Comparison of ENCODE assay signal across 1 cellular context in the genomic region with DNA sequence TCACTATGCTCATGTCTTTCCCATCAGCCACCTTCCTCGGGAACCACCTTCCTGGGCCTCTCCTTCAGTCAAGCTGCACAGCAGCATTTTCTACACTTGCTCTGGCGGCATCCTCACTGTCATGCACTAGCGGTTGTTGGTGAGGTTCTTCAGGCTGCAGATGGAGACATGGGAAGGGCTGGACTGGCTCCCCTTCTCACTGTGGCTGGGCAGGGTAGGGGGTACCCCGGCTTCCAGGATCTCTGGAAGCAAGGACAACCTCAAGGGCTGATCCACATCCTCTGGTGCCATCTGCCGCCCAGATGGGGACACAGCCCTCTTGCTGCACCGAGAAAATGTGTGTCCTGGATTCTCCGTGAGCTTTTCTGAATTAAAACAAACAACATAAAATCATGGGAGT.
TF ChIP-seq lines count a peak whose summit lies in the region.

No MANE protein-coding gene starts in this region.

TF ChIP-seq in GM23338, 12 proteins besides CTCF, POLR2A, EP300 and RAD21 (continued from another document):
- TF ChIP-seq, protein P1, sequence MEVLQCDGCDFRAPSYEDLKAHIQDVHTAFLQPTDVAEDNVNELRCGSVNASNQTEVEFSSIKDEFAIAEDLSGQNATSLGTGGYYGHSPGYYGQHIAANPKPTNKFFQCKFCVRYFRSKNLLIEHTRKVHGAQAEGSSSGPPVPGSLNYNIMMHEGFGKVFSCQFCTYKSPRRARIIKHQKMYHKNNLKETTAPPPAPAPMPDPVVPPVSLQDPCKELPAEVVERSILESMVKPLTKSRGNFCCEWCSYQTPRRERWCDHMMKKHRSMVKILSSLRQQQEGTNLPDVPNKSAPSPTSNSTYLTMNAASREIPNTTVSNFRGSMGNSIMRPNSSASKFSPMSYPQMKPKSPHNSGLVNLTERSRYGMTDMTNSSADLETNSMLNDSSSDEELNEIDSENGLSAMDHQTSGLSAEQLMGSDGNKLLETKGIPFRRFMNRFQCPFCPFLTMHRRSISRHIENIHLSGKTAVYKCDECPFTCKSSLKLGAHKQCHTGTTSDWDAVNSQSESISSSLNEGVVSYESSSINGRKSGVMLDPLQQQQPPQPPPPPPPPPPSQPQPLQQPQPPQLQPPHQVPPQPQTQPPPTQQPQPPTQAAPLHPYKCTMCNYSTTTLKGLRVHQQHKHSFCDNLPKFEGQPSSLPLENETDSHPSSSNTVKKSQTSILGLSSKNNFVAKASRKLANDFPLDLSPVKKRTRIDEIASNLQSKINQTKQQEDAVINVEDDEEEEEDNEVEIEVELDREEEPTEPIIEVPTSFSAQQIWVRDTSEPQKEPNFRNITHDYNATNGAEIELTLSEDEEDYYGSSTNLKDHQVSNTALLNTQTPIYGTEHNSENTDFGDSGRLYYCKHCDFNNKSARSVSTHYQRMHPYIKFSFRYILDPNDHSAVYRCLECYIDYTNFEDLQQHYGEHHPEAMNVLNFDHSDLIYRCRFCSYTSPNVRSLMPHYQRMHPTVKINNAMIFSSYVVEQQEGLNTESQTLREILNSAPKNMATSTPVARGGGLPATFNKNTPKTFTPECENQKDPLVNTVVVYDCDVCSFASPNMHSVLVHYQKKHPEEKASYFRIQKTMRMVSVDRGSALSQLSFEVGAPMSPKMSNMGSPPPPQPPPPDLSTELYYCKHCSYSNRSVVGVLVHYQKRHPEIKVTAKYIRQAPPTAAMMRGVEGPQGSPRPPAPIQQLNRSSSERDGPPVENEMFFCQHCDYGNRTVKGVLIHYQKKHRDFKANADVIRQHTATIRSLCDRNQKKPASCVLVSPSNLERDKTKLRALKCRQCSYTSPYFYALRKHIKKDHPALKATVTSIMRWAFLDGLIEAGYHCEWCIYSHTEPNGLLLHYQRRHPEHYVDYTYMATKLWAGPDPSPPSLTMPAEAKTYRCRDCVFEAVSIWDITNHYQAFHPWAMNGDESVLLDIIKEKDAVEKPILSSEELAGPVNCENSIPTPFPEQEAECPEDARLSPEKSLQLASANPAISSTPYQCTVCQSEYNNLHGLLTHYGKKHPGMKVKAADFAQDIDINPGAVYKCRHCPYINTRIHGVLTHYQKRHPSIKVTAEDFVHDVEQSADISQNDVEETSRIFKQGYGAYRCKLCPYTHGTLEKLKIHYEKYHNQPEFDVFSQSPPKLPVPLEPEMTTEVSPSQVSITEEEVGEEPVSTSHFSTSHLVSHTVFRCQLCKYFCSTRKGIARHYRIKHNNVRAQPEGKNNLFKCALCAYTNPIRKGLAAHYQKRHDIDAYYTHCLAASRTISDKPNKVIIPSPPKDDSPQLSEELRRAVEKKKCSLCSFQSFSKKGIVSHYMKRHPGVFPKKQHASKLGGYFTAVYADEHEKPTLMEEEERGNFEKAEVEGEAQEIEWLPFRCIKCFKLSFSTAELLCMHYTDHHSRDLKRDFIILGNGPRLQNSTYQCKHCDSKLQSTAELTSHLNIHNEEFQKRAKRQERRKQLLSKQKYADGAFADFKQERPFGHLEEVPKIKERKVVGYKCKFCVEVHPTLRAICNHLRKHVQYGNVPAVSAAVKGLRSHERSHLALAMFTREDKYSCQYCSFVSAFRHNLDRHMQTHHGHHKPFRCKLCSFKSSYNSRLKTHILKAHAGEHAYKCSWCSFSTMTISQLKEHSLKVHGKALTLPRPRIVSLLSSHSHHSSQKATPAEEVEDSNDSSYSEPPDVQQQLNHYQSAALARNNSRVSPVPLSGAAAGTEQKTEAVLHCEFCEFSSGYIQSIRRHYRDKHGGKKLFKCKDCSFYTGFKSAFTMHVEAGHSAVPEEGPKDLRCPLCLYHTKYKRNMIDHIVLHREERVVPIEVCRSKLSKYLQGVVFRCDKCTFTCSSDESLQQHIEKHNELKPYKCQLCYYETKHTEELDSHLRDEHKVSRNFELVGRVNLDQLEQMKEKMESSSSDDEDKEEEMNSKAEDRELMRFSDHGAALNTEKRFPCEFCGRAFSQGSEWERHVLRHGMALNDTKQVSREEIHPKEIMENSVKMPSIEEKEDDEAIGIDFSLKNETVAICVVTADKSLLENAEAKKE (CRISPR knock-in tag; IDR thresholded peaks at IDR 0.05) = no peak
- no peak for TF ChIP-seq ZNF331 (CRISPR knock-in tag; IDR thresholded peaks at IDR 0.05; ENCODE audit: low read depth)
- TF ChIP-seq EZH2 (IDR thresholded peaks at IDR 0.05; ENCODE audit: low read depth, unreplicated experiment) = no peak
- TF ChIP-seq ZNF114 (CRISPR knock-in tag; IDR thresholded peaks at IDR 0.05) = no peak
- no peak for TF ChIP-seq NANOG (IDR thresholded peaks at IDR 0.05; ENCODE audit: borderline replicate concordance)
- TF ChIP-seq STAT1 (IDR thresholded peaks at IDR 0.05; ENCODE audit: unreplicated experiment) = no peak
- TF ChIP-seq, protein P2, sequence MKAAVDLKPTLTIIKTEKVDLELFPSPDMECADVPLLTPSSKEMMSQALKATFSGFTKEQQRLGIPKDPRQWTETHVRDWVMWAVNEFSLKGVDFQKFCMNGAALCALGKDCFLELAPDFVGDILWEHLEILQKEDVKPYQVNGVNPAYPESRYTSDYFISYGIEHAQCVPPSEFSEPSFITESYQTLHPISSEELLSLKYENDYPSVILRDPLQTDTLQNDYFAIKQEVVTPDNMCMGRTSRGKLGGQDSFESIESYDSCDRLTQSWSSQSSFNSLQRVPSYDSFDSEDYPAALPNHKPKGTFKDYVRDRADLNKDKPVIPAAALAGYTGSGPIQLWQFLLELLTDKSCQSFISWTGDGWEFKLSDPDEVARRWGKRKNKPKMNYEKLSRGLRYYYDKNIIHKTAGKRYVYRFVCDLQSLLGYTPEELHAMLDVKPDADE (IDR thresholded peaks at IDR 0.05) = no peak
- TF ChIP-seq POLR2AphosphoS5 (IDR thresholded peaks at IDR 0.05; ENCODE audit: low read depth) = no peak
